Comparison of ENCODE assay signal across 1 cellular context in the genomic region with DNA sequence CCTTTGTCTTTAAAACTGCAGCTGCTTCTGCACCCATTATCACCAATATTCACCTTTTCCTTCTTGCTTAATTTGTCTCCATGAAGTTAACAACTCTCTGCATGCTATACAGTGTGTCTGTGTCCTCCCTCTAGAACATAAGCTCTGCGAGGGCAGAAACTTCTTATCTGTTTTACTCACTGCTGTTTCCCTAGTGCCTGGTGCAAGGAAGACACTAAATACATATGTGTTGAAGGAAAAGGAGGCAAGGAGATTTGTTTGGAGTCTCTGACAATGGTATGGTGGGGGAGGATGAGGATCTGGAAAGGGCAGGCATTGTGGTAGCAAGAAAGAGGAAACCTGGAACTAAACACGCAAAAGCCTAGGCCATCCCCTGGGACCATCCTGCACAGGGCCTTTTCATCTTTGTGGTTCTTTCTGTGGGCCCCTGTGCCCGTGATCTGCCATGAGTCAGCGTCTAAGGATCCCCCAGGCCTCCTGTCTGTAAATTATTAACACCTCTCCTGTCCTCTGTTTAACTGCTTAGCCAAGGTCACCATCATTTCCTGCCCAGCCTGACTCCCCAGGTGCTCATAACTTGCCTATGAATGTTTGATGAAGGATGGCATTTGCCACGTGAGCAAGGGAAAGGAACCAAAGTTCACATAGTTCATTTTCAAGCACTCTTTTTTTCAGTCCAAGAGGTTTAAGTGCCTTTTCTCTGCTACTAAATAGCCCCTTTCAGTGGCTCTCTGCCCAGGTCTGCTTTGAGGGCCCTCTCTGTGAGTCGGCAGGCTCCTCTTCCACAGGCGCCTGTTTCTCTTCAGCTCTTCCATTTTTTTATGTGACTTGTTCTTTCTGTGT.
TF ChIP-seq lines count a peak whose summit lies in the region.

No MANE protein-coding gene starts in this region.

TF ChIP-seq in HepG2, 621 proteins besides CTCF, POLR2A, EP300 and RAD21 (continued from another document and continues in another):
- TF ChIP-seq, protein P1, sequence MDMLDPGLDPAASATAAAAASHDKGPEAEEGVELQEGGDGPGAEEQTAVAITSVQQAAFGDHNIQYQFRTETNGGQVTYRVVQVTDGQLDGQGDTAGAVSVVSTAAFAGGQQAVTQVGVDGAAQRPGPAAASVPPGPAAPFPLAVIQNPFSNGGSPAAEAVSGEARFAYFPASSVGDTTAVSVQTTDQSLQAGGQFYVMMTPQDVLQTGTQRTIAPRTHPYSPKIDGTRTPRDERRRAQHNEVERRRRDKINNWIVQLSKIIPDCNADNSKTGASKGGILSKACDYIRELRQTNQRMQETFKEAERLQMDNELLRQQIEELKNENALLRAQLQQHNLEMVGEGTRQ (IDR thresholded peaks at IDR 0.05; ENCODE audit: low read depth, low read length): peak; percentile 84
- TF ChIP-seq, protein P1 (CRISPR knock-in tag; IDR thresholded peaks at IDR 0.05; ENCODE audit: borderline replicate concordance): peak; percentile 84; the same call in 1 of the 2 replicates
- peak; percentile 28; the same call in 1 of the 2 replicates for TF ChIP-seq SATB2 (CRISPR knock-in tag; IDR thresholded peaks at IDR 0.05)
- TF ChIP-seq, protein P2, sequence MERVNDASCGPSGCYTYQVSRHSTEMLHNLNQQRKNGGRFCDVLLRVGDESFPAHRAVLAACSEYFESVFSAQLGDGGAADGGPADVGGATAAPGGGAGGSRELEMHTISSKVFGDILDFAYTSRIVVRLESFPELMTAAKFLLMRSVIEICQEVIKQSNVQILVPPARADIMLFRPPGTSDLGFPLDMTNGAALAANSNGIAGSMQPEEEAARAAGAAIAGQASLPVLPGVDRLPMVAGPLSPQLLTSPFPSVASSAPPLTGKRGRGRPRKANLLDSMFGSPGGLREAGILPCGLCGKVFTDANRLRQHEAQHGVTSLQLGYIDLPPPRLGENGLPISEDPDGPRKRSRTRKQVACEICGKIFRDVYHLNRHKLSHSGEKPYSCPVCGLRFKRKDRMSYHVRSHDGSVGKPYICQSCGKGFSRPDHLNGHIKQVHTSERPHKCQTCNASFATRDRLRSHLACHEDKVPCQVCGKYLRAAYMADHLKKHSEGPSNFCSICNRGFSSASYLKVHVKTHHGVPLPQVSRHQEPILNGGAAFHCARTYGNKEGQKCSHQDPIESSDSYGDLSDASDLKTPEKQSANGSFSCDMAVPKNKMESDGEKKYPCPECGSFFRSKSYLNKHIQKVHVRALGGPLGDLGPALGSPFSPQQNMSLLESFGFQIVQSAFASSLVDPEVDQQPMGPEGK (CRISPR knock-in tag; IDR thresholded peaks at IDR 0.05): peak; percentile 90
- TF ChIP-seq KLF9 (CRISPR knock-in tag; IDR thresholded peaks at IDR 0.05; ENCODE audit: low read depth): no peak
- TF ChIP-seq FOXP1 (IDR thresholded peaks at IDR 0.05): no peak
- peak; percentile 73 for TF ChIP-seq FOXP1 (CRISPR knock-in tag; IDR thresholded peaks at IDR 0.05)
- 0 out of 2 replicates have a peak, but pooled peaks have one; percentile 28 for TF ChIP-seq ZNF749 (CRISPR knock-in tag; IDR thresholded peaks at IDR 0.05; ENCODE audit: borderline replicate concordance)
- peak; percentile 56 for TF ChIP-seq ZNF263 (CRISPR knock-in tag; IDR thresholded peaks at IDR 0.05)
- TF ChIP-seq ELF1 (CRISPR knock-in tag; IDR thresholded peaks at IDR 0.05): peak; percentile 50; the same call in 1 of the 2 replicates
- TF ChIP-seq ZNF556 (CRISPR knock-in tag; IDR thresholded peaks at IDR 0.05; ENCODE audit: borderline replicate concordance): no peak; the same call in 1 of the 2 replicates
- TF ChIP-seq, protein P3, sequence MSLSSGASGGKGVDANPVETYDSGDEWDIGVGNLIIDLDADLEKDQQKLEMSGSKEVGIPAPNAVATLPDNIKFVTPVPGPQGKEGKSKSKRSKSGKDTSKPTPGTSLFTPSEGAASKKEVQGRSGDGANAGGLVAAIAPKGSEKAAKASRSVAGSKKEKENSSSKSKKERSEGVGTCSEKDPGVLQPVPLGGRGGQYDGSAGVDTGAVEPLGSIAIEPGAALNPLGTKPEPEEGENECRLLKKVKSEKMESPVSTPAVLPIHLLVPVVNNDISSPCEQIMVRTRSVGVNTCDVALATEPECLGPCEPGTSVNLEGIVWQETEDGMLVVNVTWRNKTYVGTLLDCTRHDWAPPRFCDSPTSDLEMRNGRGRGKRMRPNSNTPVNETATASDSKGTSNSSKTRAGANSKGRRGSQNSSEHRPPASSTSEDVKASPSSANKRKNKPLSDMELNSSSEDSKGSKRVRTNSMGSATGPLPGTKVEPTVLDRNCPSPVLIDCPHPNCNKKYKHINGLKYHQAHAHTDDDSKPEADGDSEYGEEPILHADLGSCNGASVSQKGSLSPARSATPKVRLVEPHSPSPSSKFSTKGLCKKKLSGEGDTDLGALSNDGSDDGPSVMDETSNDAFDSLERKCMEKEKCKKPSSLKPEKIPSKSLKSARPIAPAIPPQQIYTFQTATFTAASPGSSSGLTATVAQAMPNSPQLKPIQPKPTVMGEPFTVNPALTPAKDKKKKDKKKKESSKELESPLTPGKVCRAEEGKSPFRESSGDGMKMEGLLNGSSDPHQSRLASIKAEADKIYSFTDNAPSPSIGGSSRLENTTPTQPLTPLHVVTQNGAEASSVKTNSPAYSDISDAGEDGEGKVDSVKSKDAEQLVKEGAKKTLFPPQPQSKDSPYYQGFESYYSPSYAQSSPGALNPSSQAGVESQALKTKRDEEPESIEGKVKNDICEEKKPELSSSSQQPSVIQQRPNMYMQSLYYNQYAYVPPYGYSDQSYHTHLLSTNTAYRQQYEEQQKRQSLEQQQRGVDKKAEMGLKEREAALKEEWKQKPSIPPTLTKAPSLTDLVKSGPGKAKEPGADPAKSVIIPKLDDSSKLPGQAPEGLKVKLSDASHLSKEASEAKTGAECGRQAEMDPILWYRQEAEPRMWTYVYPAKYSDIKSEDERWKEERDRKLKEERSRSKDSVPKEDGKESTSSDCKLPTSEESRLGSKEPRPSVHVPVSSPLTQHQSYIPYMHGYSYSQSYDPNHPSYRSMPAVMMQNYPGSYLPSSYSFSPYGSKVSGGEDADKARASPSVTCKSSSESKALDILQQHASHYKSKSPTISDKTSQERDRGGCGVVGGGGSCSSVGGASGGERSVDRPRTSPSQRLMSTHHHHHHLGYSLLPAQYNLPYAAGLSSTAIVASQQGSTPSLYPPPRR (CRISPR knock-in tag; IDR thresholded peaks at IDR 0.05; ENCODE audit: borderline replicate concordance): peak; percentile 86
- TF ChIP-seq ZSCAN21 (CRISPR knock-in tag; IDR thresholded peaks at IDR 0.05; ENCODE audit: borderline replicate concordance): peak; percentile 32; the same call in 1 of the 2 replicates
- peak; percentile 91; the same call in 1 of the 2 replicates for TF ChIP-seq ZNF232 (CRISPR knock-in tag; IDR thresholded peaks at IDR 0.05; ENCODE audit: borderline replicate concordance)
- peak; percentile 59; the same call in 1 of the 2 replicates for TF ChIP-seq ZNF34 (CRISPR knock-in tag; IDR thresholded peaks at IDR 0.05; ENCODE audit: borderline replicate concordance)
- peak; percentile 96 for TF ChIP-seq MIXL1 (CRISPR knock-in tag; IDR thresholded peaks at IDR 0.05)
- TF ChIP-seq ZNF614 (CRISPR knock-in tag; IDR thresholded peaks at IDR 0.05; ENCODE audit: borderline replicate concordance): peak; percentile 81
- 0 out of 2 replicates have a peak, but pooled peaks have one; percentile 41 for TF ChIP-seq ZNF337 (CRISPR knock-in tag; IDR thresholded peaks at IDR 0.05; ENCODE audit: borderline replicate concordance, low read depth)
- TF ChIP-seq, protein P4, sequence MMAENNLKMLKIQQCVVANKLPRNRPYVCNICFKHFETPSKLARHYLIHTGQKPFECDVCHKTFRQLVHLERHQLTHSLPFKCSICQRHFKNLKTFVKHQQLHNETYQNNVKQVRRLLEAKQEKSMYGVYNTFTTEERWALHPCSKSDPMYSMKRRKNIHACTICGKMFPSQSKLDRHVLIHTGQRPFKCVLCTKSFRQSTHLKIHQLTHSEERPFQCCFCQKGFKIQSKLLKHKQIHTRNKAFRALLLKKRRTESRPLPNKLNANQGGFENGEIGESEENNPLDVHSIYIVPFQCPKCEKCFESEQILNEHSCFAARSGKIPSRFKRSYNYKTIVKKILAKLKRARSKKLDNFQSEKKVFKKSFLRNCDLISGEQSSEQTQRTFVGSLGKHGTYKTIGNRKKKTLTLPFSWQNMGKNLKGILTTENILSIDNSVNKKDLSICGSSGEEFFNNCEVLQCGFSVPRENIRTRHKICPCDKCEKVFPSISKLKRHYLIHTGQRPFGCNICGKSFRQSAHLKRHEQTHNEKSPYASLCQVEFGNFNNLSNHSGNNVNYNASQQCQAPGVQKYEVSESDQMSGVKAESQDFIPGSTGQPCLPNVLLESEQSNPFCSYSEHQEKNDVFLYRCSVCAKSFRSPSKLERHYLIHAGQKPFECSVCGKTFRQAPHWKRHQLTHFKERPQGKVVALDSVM (CRISPR knock-in tag; IDR thresholded peaks at IDR 0.05): peak; percentile 36; the same call in 1 of the 2 replicates
- peak; percentile 72; the same call in 1 of the 2 replicates for TF ChIP-seq NFE2 (CRISPR knock-in tag; IDR thresholded peaks at IDR 0.05)
- no peak for TF ChIP-seq HMGA1 (CRISPR knock-in tag; conservative IDR thresholded peaks at IDR 0.05)
- peak; percentile 97 for TF ChIP-seq POGZ (CRISPR knock-in tag; IDR thresholded peaks at IDR 0.05)
- TF ChIP-seq ELF3 (CRISPR knock-in tag; IDR thresholded peaks at IDR 0.05): peak; percentile 96
- peak; percentile 34; the same call in 1 of the 2 replicates for TF ChIP-seq RBAK (CRISPR knock-in tag; IDR thresholded peaks at IDR 0.05)
- TF ChIP-seq, protein P5, sequence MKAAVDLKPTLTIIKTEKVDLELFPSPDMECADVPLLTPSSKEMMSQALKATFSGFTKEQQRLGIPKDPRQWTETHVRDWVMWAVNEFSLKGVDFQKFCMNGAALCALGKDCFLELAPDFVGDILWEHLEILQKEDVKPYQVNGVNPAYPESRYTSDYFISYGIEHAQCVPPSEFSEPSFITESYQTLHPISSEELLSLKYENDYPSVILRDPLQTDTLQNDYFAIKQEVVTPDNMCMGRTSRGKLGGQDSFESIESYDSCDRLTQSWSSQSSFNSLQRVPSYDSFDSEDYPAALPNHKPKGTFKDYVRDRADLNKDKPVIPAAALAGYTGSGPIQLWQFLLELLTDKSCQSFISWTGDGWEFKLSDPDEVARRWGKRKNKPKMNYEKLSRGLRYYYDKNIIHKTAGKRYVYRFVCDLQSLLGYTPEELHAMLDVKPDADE (CRISPR knock-in tag; IDR thresholded peaks at IDR 0.05): no peak
- peak; percentile 94 for TF ChIP-seq ISL2 (CRISPR knock-in tag; IDR thresholded peaks at IDR 0.05)
- TF ChIP-seq ZNF773 (CRISPR knock-in tag; IDR thresholded peaks at IDR 0.05; ENCODE audit: borderline replicate concordance): peak; percentile 23; the same call in 1 of the 2 replicates
- TF ChIP-seq, protein P6, sequence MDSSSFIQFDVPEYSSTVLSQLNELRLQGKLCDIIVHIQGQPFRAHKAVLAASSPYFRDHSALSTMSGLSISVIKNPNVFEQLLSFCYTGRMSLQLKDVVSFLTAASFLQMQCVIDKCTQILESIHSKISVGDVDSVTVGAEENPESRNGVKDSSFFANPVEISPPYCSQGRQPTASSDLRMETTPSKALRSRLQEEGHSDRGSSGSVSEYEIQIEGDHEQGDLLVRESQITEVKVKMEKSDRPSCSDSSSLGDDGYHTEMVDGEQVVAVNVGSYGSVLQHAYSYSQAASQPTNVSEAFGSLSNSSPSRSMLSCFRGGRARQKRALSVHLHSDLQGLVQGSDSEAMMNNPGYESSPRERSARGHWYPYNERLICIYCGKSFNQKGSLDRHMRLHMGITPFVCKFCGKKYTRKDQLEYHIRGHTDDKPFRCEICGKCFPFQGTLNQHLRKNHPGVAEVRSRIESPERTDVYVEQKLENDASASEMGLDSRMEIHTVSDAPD (CRISPR knock-in tag; IDR thresholded peaks at IDR 0.05): no peak; the same call in 1 of the 2 replicates
- peak; percentile 15; the same call in 1 of the 2 replicates for TF ChIP-seq NFYB (CRISPR knock-in tag; IDR thresholded peaks at IDR 0.05)
- TF ChIP-seq NFKBIZ (CRISPR knock-in tag; IDR thresholded peaks at IDR 0.05): peak; percentile 90; the same call in 1 of the 2 replicates
- TF ChIP-seq NFE2L2 (IDR thresholded peaks at IDR 0.05; ENCODE audit: low read length): peak; percentile 86
- no peak for TF ChIP-seq KLF6 (CRISPR knock-in tag; IDR thresholded peaks at IDR 0.05)
- TF ChIP-seq ZNF367 (CRISPR knock-in tag; IDR thresholded peaks at IDR 0.05; ENCODE audit: borderline replicate concordance): 0 out of 2 replicates have a peak, but pooled peaks have one; percentile 61
- TF ChIP-seq ZNF235 (CRISPR knock-in tag; IDR thresholded peaks at IDR 0.05; ENCODE audit: borderline replicate concordance): no peak
- peak; percentile 82 for TF ChIP-seq YEATS4 (CRISPR knock-in tag; IDR thresholded peaks at IDR 0.05; ENCODE audit: borderline replicate concordance)
- peak; percentile 80 for TF ChIP-seq ZFP37 (CRISPR knock-in tag; IDR thresholded peaks at IDR 0.05; ENCODE audit: borderline replicate concordance)
- no peak for TF ChIP-seq SIN3A (IDR thresholded peaks at IDR 0.05; ENCODE audit: borderline replicate concordance, low read depth, low read length)
- TF ChIP-seq FLYWCH1 (CRISPR knock-in tag; IDR thresholded peaks at IDR 0.05): no peak
- TF ChIP-seq, protein P7, sequence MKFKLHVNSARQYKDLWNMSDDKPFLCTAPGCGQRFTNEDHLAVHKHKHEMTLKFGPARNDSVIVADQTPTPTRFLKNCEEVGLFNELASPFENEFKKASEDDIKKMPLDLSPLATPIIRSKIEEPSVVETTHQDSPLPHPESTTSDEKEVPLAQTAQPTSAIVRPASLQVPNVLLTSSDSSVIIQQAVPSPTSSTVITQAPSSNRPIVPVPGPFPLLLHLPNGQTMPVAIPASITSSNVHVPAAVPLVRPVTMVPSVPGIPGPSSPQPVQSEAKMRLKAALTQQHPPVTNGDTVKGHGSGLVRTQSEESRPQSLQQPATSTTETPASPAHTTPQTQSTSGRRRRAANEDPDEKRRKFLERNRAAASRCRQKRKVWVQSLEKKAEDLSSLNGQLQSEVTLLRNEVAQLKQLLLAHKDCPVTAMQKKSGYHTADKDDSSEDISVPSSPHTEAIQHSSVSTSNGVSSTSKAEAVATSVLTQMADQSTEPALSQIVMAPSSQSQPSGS (CRISPR knock-in tag; IDR thresholded peaks at IDR 0.05): peak; percentile 81; the same call in 1 of the 2 replicates
- peak; percentile 74; the same call in 1 of the 2 replicates for TF ChIP-seq ZNF264 (CRISPR knock-in tag; IDR thresholded peaks at IDR 0.05)
- TF ChIP-seq KDM6A (CRISPR knock-in tag; IDR thresholded peaks at IDR 0.05; ENCODE audit: low read depth): peak; percentile 99; the same call in 1 of the 2 replicates
- peak; percentile 84 for TF ChIP-seq CBX5 (CRISPR knock-in tag; IDR thresholded peaks at IDR 0.05; ENCODE audit: borderline replicate concordance)
- TF ChIP-seq POLR2AphosphoS2 (IDR thresholded peaks at IDR 0.05; ENCODE audit: low read depth, low read length): peak; percentile 80; the same call in 1 of the 2 replicates
- TF ChIP-seq ZFP82 (CRISPR knock-in tag; IDR thresholded peaks at IDR 0.05; ENCODE audit: borderline replicate concordance): no peak
